1 cellular context compared by ENCODE assay signal in genomic region chr10:72096115-72097000, GRCh38.
A peak's percentile ranks its signal among the peaks of the same experiment; 100 is the strongest.
TF ChIP-seq lines count a peak whose summit lies in the region.

No MANE protein-coding gene starts in this region.

TF ChIP-seq in K562, 482 proteins besides CTCF, POLR2A, EP300 and RAD21 (continued from another document and continues in another):
- no peak for TF ChIP-seq ZNF354B (CRISPR knock-in tag; IDR thresholded peaks at IDR 0.05)
- TF ChIP-seq, protein P1, sequence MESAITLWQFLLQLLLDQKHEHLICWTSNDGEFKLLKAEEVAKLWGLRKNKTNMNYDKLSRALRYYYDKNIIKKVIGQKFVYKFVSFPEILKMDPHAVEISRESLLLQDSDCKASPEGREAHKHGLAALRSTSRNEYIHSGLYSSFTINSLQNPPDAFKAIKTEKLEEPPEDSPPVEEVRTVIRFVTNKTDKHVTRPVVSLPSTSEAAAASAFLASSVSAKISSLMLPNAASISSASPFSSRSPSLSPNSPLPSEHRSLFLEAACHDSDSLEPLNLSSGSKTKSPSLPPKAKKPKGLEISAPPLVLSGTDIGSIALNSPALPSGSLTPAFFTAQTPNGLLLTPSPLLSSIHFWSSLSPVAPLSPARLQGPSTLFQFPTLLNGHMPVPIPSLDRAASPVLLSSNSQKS (CRISPR knock-in tag; IDR thresholded peaks at IDR 0.05) = no peak
- no peak for TF ChIP-seq ZNF584 (CRISPR knock-in tag; IDR thresholded peaks at IDR 0.05; ENCODE audit: low read depth)
- TF ChIP-seq, protein P2, sequence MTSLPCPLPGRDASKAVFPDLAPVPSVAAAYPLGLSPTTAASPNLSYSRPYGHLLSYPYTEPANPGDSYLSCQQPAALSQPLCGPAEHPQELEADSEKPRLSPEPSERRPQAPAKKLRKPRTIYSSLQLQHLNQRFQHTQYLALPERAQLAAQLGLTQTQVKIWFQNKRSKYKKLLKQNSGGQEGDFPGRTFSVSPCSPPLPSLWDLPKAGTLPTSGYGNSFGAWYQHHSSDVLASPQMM (CRISPR knock-in tag; IDR thresholded peaks at IDR 0.05) = no peak
- no peak for TF ChIP-seq SNIP1 (IDR thresholded peaks at IDR 0.05; ENCODE audit: low read depth)
- TF ChIP-seq CXXC5 (CRISPR knock-in tag; IDR thresholded peaks at IDR 0.05) = no peak
- TF ChIP-seq, protein P3, sequence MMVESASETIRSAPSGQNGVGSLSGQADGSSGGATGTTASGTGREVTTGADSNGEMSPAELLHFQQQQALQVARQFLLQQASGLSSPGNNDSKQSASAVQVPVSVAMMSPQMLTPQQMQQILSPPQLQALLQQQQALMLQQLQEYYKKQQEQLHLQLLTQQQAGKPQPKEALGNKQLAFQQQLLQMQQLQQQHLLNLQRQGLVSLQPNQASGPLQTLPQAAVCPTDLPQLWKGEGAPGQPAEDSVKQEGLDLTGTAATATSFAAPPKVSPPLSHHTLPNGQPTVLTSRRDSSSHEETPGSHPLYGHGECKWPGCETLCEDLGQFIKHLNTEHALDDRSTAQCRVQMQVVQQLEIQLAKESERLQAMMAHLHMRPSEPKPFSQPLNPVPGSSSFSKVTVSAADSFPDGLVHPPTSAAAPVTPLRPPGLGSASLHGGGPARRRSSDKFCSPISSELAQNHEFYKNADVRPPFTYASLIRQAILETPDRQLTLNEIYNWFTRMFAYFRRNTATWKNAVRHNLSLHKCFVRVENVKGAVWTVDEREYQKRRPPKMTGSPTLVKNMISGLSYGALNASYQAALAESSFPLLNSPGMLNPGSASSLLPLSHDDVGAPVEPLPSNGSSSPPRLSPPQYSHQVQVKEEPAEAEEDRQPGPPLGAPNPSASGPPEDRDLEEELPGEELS (CRISPR knock-in tag; IDR thresholded peaks at IDR 0.05; ENCODE audit: borderline replicate concordance) = no peak
- no peak for TF ChIP-seq ZNF551 (CRISPR knock-in tag; IDR thresholded peaks at IDR 0.05)
- 0 out of 2 replicates have a peak, but pooled peaks have one; percentile 35 for TF ChIP-seq EP400 (IDR thresholded peaks at IDR 0.05)
- peak; percentile 25; the same call in 1 of the 2 replicates for TF ChIP-seq MTA1 (IDR thresholded peaks at IDR 0.05; ENCODE audit: borderline replicate concordance)
- no peak for TF ChIP-seq RERE (CRISPR knock-in tag; IDR thresholded peaks at IDR 0.05; ENCODE audit: borderline replicate concordance)
- no peak for TF ChIP-seq ZBTB34 (CRISPR knock-in tag; IDR thresholded peaks at IDR 0.05)
- TF ChIP-seq HDAC1 (IDR thresholded peaks at IDR 0.05) = no peak
- no peak for TF ChIP-seq MLX (CRISPR knock-in tag; conservative IDR thresholded peaks at IDR 0.05)
- TF ChIP-seq PTRF (tag; IDR thresholded peaks at IDR 0.05) = no peak
- no peak for TF ChIP-seq ZFPM2 (CRISPR knock-in tag; IDR thresholded peaks at IDR 0.05)
- TF ChIP-seq NR3C1 (CRISPR knock-in tag; IDR thresholded peaks at IDR 0.05) = no peak
- no peak for TF ChIP-seq SMARCA4 (IDR thresholded peaks at IDR 0.05)
- TF ChIP-seq, protein P4, sequence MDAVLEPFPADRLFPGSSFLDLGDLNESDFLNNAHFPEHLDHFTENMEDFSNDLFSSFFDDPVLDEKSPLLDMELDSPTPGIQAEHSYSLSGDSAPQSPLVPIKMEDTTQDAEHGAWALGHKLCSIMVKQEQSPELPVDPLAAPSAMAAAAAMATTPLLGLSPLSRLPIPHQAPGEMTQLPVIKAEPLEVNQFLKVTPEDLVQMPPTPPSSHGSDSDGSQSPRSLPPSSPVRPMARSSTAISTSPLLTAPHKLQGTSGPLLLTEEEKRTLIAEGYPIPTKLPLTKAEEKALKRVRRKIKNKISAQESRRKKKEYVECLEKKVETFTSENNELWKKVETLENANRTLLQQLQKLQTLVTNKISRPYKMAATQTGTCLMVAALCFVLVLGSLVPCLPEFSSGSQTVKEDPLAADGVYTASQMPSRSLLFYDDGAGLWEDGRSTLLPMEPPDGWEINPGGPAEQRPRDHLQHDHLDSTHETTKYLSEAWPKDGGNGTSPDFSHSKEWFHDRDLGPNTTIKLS (IDR thresholded peaks at IDR 0.05; ENCODE audit: borderline replicate concordance, low read depth) = no peak
- no peak for TF ChIP-seq PURB (CRISPR knock-in tag; IDR thresholded peaks at IDR 0.05; ENCODE audit: low read depth)
- TF ChIP-seq FOXK2 (conservative IDR thresholded peaks at IDR 0.05 in 1 of 2, IDR thresholded peaks at IDR 0.05 in 1 of 2; ENCODE audit: low read depth in 2 of 2) = peak; percentile 32 to 45; a peak in 3 of 4 replicates
- no peak for TF ChIP-seq TAF1 (IDR thresholded peaks at IDR 0.05; ENCODE audit: control insufficient read depth, extremely low read depth, insufficient read depth, low read length, severe bottlenecking)
- no peak for TF ChIP-seq MCM2 (IDR thresholded peaks at IDR 0.05; ENCODE audit: low read depth)
- no peak for TF ChIP-seq JUN (IDR thresholded peaks at IDR 0.05; ENCODE audit: borderline replicate concordance, low read depth, low read length)
- no peak for TF ChIP-seq JUN (CRISPR knock-in tag; IDR thresholded peaks at IDR 0.05; ENCODE audit: borderline replicate concordance)
- no peak for TF ChIP-seq ZNF395 (CRISPR knock-in tag; IDR thresholded peaks at IDR 0.05)
- TF ChIP-seq GABPB1 (CRISPR knock-in tag; IDR thresholded peaks at IDR 0.05) = no peak
- no peak for TF ChIP-seq JUNB (CRISPR knock-in tag; conservative IDR thresholded peaks at IDR 0.05)
- TF ChIP-seq, protein P5, sequence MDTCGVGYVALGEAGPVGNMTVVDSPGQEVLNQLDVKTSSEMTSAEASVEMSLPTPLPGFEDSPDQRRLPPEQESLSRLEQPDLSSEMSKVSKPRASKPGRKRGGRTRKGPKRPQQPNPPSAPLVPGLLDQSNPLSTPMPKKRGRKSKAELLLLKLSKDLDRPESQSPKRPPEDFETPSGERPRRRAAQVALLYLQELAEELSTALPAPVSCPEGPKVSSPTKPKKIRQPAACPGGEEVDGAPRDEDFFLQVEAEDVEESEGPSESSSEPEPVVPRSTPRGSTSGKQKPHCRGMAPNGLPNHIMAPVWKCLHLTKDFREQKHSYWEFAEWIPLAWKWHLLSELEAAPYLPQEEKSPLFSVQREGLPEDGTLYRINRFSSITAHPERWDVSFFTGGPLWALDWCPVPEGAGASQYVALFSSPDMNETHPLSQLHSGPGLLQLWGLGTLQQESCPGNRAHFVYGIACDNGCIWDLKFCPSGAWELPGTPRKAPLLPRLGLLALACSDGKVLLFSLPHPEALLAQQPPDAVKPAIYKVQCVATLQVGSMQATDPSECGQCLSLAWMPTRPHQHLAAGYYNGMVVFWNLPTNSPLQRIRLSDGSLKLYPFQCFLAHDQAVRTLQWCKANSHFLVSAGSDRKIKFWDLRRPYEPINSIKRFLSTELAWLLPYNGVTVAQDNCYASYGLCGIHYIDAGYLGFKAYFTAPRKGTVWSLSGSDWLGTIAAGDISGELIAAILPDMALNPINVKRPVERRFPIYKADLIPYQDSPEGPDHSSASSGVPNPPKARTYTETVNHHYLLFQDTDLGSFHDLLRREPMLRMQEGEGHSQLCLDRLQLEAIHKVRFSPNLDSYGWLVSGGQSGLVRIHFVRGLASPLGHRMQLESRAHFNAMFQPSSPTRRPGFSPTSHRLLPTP (IDR thresholded peaks at IDR 0.05; ENCODE audit: borderline replicate concordance, extremely low read depth, insufficient read length) = no peak
- no peak for TF ChIP-seq ZNF280B (CRISPR knock-in tag; IDR thresholded peaks at IDR 0.05)
- TF ChIP-seq RB1 (IDR thresholded peaks at IDR 0.05; ENCODE audit: low read depth) = no peak
- TF ChIP-seq ZBTB49 (CRISPR knock-in tag; IDR thresholded peaks at IDR 0.05; ENCODE audit: borderline replicate concordance) = no peak
- no peak for TF ChIP-seq ADNP (tag; IDR thresholded peaks at IDR 0.05)
- TF ChIP-seq ZNF589 (CRISPR knock-in tag; IDR thresholded peaks at IDR 0.05; ENCODE audit: low read depth) = no peak
- TF ChIP-seq ZBTB43 (CRISPR knock-in tag; IDR thresholded peaks at IDR 0.05) = no peak
- TF ChIP-seq ZNF124 (CRISPR knock-in tag; IDR thresholded peaks at IDR 0.05) = no peak
